Comparison of ENCODE assay signal across 8 cellular contexts in genomic region chr18:54671291-54671881, GRCh38.
DNase-seq lines count a peak whose midpoint lies in the region; ATAC-seq and TF ChIP-seq lines count a peak whose summit lies in the region.

No MANE protein-coding gene starts in this region.

- no peak overlapping the region for H3K4me3 Mint-ChIP-seq in CD8-positive, alpha-beta T cell
- H3K4me3 Mint-ChIP-seq in HFFc6: no peak overlapping the region

- CTCF ChIA-PET in CD8-positive, alpha-beta T cell (lab: Charles Lee): interaction anchor here (0.7 to 1.3 kb wide), 7 partner anchors 8 to 618 kb away, joined by 3 to 5 read pairs (median 3); no protein-coding TSS in a partner anchor
- CTCF ChIA-PET in RWPE1 (lab: Yijun Ruan, JAX): interaction anchor here (0.7 kb wide), 1 partner anchor 644 kb away, joined by 3 read pairs; no protein-coding TSS in a partner anchor

- H3K36me3 ChIP-seq in CD8-positive, alpha-beta T cell (ENCODE audit: insufficient read depth, low read length): no peaks in the 10 kb centered on the region

- no peak for DNase-seq in CD8-positive, alpha-beta T cell
- DNase-seq in HFFc6 (peak; percentile 40), RWPE1 (ENCODE audit: low spot score) (peak; percentile 5), foreskin keratinocyte (peak in 1 of 2 donors; percentile 25), superior temporal gyrus (ENCODE audit: extremely low spot score) (peak; percentile 84), cerebellar nuclear complex (lab: John Stamatoyannopoulos, UW) (no peak)
- DNase-seq in stimulated activated CD4-positive, alpha-beta T cell treated with anti-CD3 and anti-CD28 coated beads, Interleukin-2, amount 100 ng/mL, for 24 hours: no peak

- H3K27me3 Mint-ChIP-seq in CD8-positive, alpha-beta T cell (ENCODE audit: low read depth): no peaks in the 10 kb centered on the region
- peaks cover 6% of the 10 kb centered on the region for H3K27me3 Mint-ChIP-seq in HFFc6 (ENCODE audit: insufficient read depth)

- H3K9me3 ChIP-seq in CD8-positive, alpha-beta T cell (ENCODE audit: low read length): no peaks in the 10 kb centered on the region

- H3K36me3 Mint-ChIP-seq in CD8-positive, alpha-beta T cell: no peaks in the 10 kb centered on the region
- no peaks in the 10 kb centered on the region for H3K36me3 Mint-ChIP-seq in HFFc6 (ENCODE audit: low read depth)

- no peak overlapping the region for H3K4me3 ChIP-seq in CD8-positive, alpha-beta T cell (ENCODE audit: low read depth, low read length)

- ATAC-seq in CD8-positive, alpha-beta T cell: no peak
- peak; percentile 20 for ATAC-seq in foreskin keratinocyte
- no peak for ATAC-seq in GM21360 (IDR thresholded peaks at IDR 0.05; ENCODE audit: unreplicated experiment)

- peak; percentile 71 for TF ChIP-seq CTCF in CD8-positive, alpha-beta T cell (IDR thresholded peaks at IDR 0.05)
- peak; percentile 91 for TF ChIP-seq CTCF in HFFc6 (IDR thresholded peaks at IDR 0.05)
- TF ChIP-seq CTCF in RWPE1 (conservative IDR thresholded peaks at IDR 0.05; ENCODE audit: low read depth): peak; percentile 58
- peak; percentile 75 for TF ChIP-seq CTCF in foreskin keratinocyte (conservative IDR thresholded peaks at IDR 0.05)

- H3K27ac ChIP-seq in CD8-positive, alpha-beta T cell (ENCODE audit: low read depth, low read length): no peak overlapping the region
- H3K27ac ChIP-seq in RWPE1: no peak overlapping the region
- no peak overlapping the region for H3K27ac ChIP-seq in foreskin keratinocyte

- H3K9me3 Mint-ChIP-seq in CD8-positive, alpha-beta T cell: no peaks in the 10 kb centered on the region
- no peaks in the 10 kb centered on the region for H3K9me3 Mint-ChIP-seq in HFFc6

- POLR2A ChIA-PET in CD8-positive, alpha-beta T cell (lab: Charles Lee): no interaction called here
- POLR2A ChIA-PET in RWPE1 (lab: Yijun Ruan, JAX; ENCODE audit: low non-redundant PET): no interaction called here

- no peak overlapping the region for H3K27ac Mint-ChIP-seq in CD8-positive, alpha-beta T cell
- H3K27ac Mint-ChIP-seq in HFFc6: no peak overlapping the region

- no peaks in the 10 kb centered on the region for H3K4me1 ChIP-seq in CD8-positive, alpha-beta T cell (ENCODE audit: insufficient read depth, low read length)
- no peaks in the 10 kb centered on the region for H3K4me1 ChIP-seq in foreskin keratinocyte

- intact Hi-C loops in CD8-positive, alpha-beta T cell (cut with DNase I, micrococcal nuclease): loop anchor here (2.0 to 5.0 kb wide), 3 partner anchors 279 to 553 kb away; no protein-coding TSS in a partner anchor

- no peaks in the 10 kb centered on the region for H3K27me3 ChIP-seq in CD8-positive, alpha-beta T cell (ENCODE audit: insufficient read depth, low read length)
- H3K27me3 ChIP-seq in foreskin keratinocyte: no peaks in the 10 kb centered on the region

- no peaks in the 10 kb centered on the region for H3K4me1 Mint-ChIP-seq in CD8-positive, alpha-beta T cell (ENCODE audit: low read depth)
- H3K4me1 Mint-ChIP-seq in HFFc6 (ENCODE audit: low read depth): peaks cover 7% of the 10 kb centered on the region

Comparison
In these comparisons a context has a peak if more than half of its experiments do, and no peak if none do; other contexts are left out.
1. DNase-seq: peak in HFFc6 (single experiment), RWPE1 (single experiment) and superior temporal gyrus (single experiment); none in CD8-positive, alpha-beta T cell (0 of 7), stimulated activated CD4-positive, alpha-beta T cell treated with anti-CD3 and anti-CD28 coated beads, Interleukin-2, amount 100 ng/mL, for 24 hours (0 of 2) and cerebellar nuclear complex (0 of 2).
2. Peak in every context shown above with its lines, with median percentiles within 50 percentile points of each other: CTCF ChIP-seq.